30 cellular contexts compared by ENCODE assay signal in genomic region chr12:65459545-65459944, GRCh38.
"Had no signal": no experiment of that assay in that cellular context is flagged by ENCODE, and none has a peak within 500 bp of the region (broad histone marks: within the 10 kb centered on the region; RNA-seq: fewer than 3 reads in every experiment).

No MANE protein-coding gene starts in this region.

- H3K27me3 ChIP-seq: brain microvascular endothelial cell, esophagus muscularis mucosa, foreskin keratinocyte, gastrocnemius medialis, heart left ventricle had no signal

- DNase-seq: activated CD4-positive, alpha-beta T cell treated with anti-CD3 and anti-CD28 coated beads for 1 hour; activated CD4-positive, alpha-beta T cell treated with anti-CD3 and anti-CD28 coated beads for 4 hours; activated CD4-positive, alpha-beta T cell treated with anti-CD3 and anti-CD28 coated beads, Interleukin-2, amount 50 U/mL, for 1 hour; activated CD4-positive, alpha-beta T cell treated with anti-CD3 and anti-CD28 coated beads, Interleukin-2, amount 50 U/mL, for 48 hours; activated CD8-positive, alpha-beta memory T cell treated with anti-CD3 and anti-CD28 coated beads for 24 hours; activated CD8-positive, alpha-beta T cell treated with anti-CD3 and anti-CD28 coated beads for 36 hours; activated effector memory CD4-positive, alpha-beta T cell treated with Interleukin-2 at 50 U/mL for 16 hours; activated gamma-delta T cell treated with Interleukin-2 at 50 U/mL for 16 hours; activated naive CD4-positive, alpha-beta T cell treated with anti-CD3 and anti-CD28 coated beads, Interleukin-2, amount 50 U/mL, for 16 hours; activated naive CD4-positive, alpha-beta T cell treated with Interleukin-2 at 50 U/mL for 16 hours; activated T-cell treated with anti-CD3 and anti-CD28 coated beads, Interleukin-2, amount 50 U/mL, for 4 hours; amniotic stem cell; anterior cingulate cortex; brain microvascular endothelial cell; cortex of kidney; dermis blood vessel endothelial cell; effector CD4-positive, alpha-beta T cell; effector memory CD8-positive, alpha-beta T cell; erythroblast; foreskin keratinocyte; gastrocnemius medialis; glutamatergic neuron; T-helper 17 cell; T1000 had no signal

- H3K9me3 ChIP-seq: esophagus muscularis mucosa, gastrocnemius medialis had no signal

- H3K36me3 Mint-ChIP-seq: activated naive CD8-positive, alpha-beta T cell had no signal

- H3K27ac Mint-ChIP-seq: activated CD8-positive, alpha-beta T cell treated with anti-CD3 and anti-CD28 coated beads for 36 hours; activated naive CD8-positive, alpha-beta T cell; activated T-helper 17 cell treated with anti-CD3 and anti-CD28 coated beads, Interleukin-2, amount 50 U/mL, for 72 hours; effector memory CD8-positive, alpha-beta T cell; T-helper 17 cell; T-helper 2 cell treated with Interferon-gamma antibody and Interleukin-4, amounts not matched to agents 5 μg/mL and 100 μg/mL, for 36 hours had no signal

- H3K4me1 ChIP-seq: gastrocnemius medialis, heart left ventricle had no signal

- H3K27ac ChIP-seq: brain microvascular endothelial cell, esophagus muscularis mucosa, foreskin keratinocyte, gastrocnemius medialis, heart left ventricle had no signal

- H3K4me1 Mint-ChIP-seq: activated T-helper 17 cell treated with anti-CD3 and anti-CD28 coated beads, Interleukin-2, amount 50 U/mL, for 72 hours; central memory CD8-positive, alpha-beta T cell; T-helper 17 cell had no signal

- ATAC-seq: activated CD8-positive, alpha-beta T cell treated with anti-CD3 and anti-CD28 coated beads for 36 hours; activated T-cell treated with anti-CD3 and anti-CD28 coated beads, Interleukin-2, amount 50 U/mL, for 4 hours; activated T-helper 17 cell treated with anti-CD3 and anti-CD28 coated beads, Interleukin-2, amount 50 U/mL, for 72 hours; effector memory CD8-positive, alpha-beta T cell; foreskin keratinocyte; gastrocnemius medialis; heart left ventricle; T-helper 17 cell had no signal

- H3K4me3 ChIP-seq: esophagus muscularis mucosa, gastrocnemius medialis, heart left ventricle had no signal

- H3K27me3 Mint-ChIP-seq: activated CD8-positive, alpha-beta T cell treated with anti-CD3 and anti-CD28 coated beads for 36 hours; activated T-helper 17 cell treated with anti-CD3 and anti-CD28 coated beads, Interleukin-2, amount 50 U/mL, for 72 hours; central memory CD8-positive, alpha-beta T cell; effector memory CD8-positive, alpha-beta T cell; T-helper 17 cell had no signal

- H3K9me3 Mint-ChIP-seq: activated CD8-positive, alpha-beta T cell treated with anti-CD3 and anti-CD28 coated beads for 36 hours; activated T-cell treated with anti-CD3 and anti-CD28 coated beads, Interleukin-2, amount 50 U/mL, for 4 hours; activated T-helper 17 cell treated with anti-CD3 and anti-CD28 coated beads, Interleukin-2, amount 50 U/mL, for 72 hours; central memory CD8-positive, alpha-beta T cell; effector memory CD8-positive, alpha-beta T cell; T-helper 2 cell treated with Interferon-gamma antibody and Interleukin-4, amounts not matched to agents 5 μg/mL and 100 μg/mL, for 36 hours had no signal

- H3K4me3 Mint-ChIP-seq: activated CD8-positive, alpha-beta T cell treated with anti-CD3 and anti-CD28 coated beads for 36 hours; activated naive CD8-positive, alpha-beta T cell; activated T-cell treated with anti-CD3 and anti-CD28 coated beads, Interleukin-2, amount 50 U/mL, for 4 hours; activated T-helper 17 cell treated with anti-CD3 and anti-CD28 coated beads, Interleukin-2, amount 50 U/mL, for 72 hours; central memory CD8-positive, alpha-beta T cell; effector memory CD8-positive, alpha-beta T cell; T-helper 17 cell; T-helper 2 cell treated with Interferon-gamma antibody and Interleukin-4, amounts not matched to agents 5 μg/mL and 100 μg/mL, for 36 hours had no signal
